Comparison of ENCODE assay signal across 9 cellular contexts in genomic region chr12:80702889-80703605, GRCh38. TPM values are rescaled to one million over a fixed set of nuclear protein-coding genes. Genes with fewer than 3 reads are reported as not detected.
A peak's percentile ranks its signal among the peaks of the same experiment; 100 is the strongest.
DNase-seq lines count a peak whose midpoint lies in the region; ATAC-seq and TF ChIP-seq lines count a peak whose summit lies in the region.
"Had no signal": no experiment of that assay in that cellular context is flagged by ENCODE, and none has a peak within 500 bp of the region (broad histone marks: within the 10 kb centered on the region; RNA-seq: fewer than 3 reads in every experiment).

No MANE protein-coding gene starts in this region.

- CTCF ChIA-PET in A673 (lab: Charles Lee) = no interaction called here

- TF ChIP-seq EP300 in ovary (IDR thresholded peaks at IDR 0.05) = no peak

- peaks cover 1% of the 10 kb centered on the region for H3K4me1 ChIP-seq in right cardiac atrium (ENCODE audit: control insufficient read depth, insufficient read depth, low read length)
- H3K4me1 ChIP-seq in ovary (ENCODE audit: insufficient read depth) = no peaks in the 10 kb centered on the region
- H3K4me1 ChIP-seq in A673 (ENCODE audit: insufficient read depth, low read length, poor library complexity, severe bottlenecking) = no peaks in the 10 kb centered on the region

- TF ChIP-seq CTCF in ovary (IDR thresholded peaks at IDR 0.05) = no peak
- no peak for TF ChIP-seq CTCF in A673 (conservative IDR thresholded peaks at IDR 0.05; ENCODE audit: low read depth, low read length)

- H3K27ac ChIP-seq in right cardiac atrium (ENCODE audit: low read length) (no peak overlapping the region), ovary (no peak overlapping the region), A673 (ENCODE audit: low read depth, low read length, poor library complexity, severe bottlenecking) (no peak overlapping the region)
- H3K27ac ChIP-seq: SK-N-MC had no signal

- peak; percentile 4 to 52 for DNase-seq in NCI-H526 (lab: John Stamatoyannopoulos, UW)
- no peak for DNase-seq in right cardiac atrium
- DNase-seq in Ammon's horn (ENCODE audit: low spot score) = no peak
- DNase-seq in ovary = no peak
- DNase-seq in NCI-H524 treated with DMSO at 0.1 percent for 48 hours (lab: John Stamatoyannopoulos, UW) = no peak
- no peak for DNase-seq in A673 (ENCODE audit: low spot score)

- no peak for TF ChIP-seq POLR2A in ovary (IDR thresholded peaks at IDR 0.05)

- no peaks in the 10 kb centered on the region for H3K27me3 ChIP-seq in right cardiac atrium (ENCODE audit: control insufficient read depth, insufficient read depth)
- no peaks in the 10 kb centered on the region for H3K27me3 ChIP-seq in ovary
- H3K27me3 ChIP-seq in A673 (replicated peaks; ENCODE audit: insufficient read depth, low read depth, low read length, poor library complexity) = no peaks in the 10 kb centered on the region

- H3K36me3 ChIP-seq in ovary = no peaks in the 10 kb centered on the region
- no peaks in the 10 kb centered on the region for H3K36me3 ChIP-seq in A673 (ENCODE audit: insufficient read depth, low read length, poor library complexity, severe bottlenecking)

- POLR2A ChIA-PET in A673 (lab: Charles Lee; ENCODE audit: low non-redundant PET) = no interaction called here

- H3K4me3 ChIP-seq in right cardiac atrium (ENCODE audit: low read length) = peak overlapping the region; percentile 18
- H3K4me3 ChIP-seq in ovary = no peak overlapping the region
- H3K4me3 ChIP-seq in A673 (ENCODE audit: low read depth, low read length, poor library complexity, severe bottlenecking) = no peak overlapping the region
- H3K4me3 ChIP-seq: SK-N-MC had no signal

- no TSS peak for BruUV-seq in A673 (replicated peaks; lab: Mats Ljungman, UMichigan)

- no peaks in the 10 kb centered on the region for H3K9me3 ChIP-seq in right cardiac atrium (ENCODE audit: control insufficient read depth, low read length)
- no peaks in the 10 kb centered on the region for H3K9me3 ChIP-seq in ovary
- no peaks in the 10 kb centered on the region for H3K9me3 ChIP-seq in A673 (ENCODE audit: low read depth, low read length, poor library complexity, severe bottlenecking)

- intact Hi-C loops in right cardiac atrium (cut with DNase I) = no loop called here
- intact Hi-C loops in ovary (cut with DNase I) = no loop called here
- intact Hi-C loops in A673 (cut with micrococcal nuclease; ENCODE audit: unreplicated experiment) = no loop called here

- WGBS in right cardiac atrium = 37% methylated on average over 10 of the region's 10 CpGs
- 62 to 73% (median 69%) methylated on average over 10 of the region's 10 CpGs for WGBS in ovary, 3 donors

- ATAC-seq in GM18868 (IDR thresholded peaks at IDR 0.05; ENCODE audit: unreplicated experiment) (peak; percentile 91), HG02870 (IDR thresholded peaks at IDR 0.05; ENCODE audit: unreplicated experiment) (peak; percentile 94), right cardiac atrium (peak in 1 of 2 donors; percentile 63)

RNA-seq across cellular contexts. Expression of gene MYF6, which starts 4.4 kb away (rescaled TPM):
- not detected for total RNA-seq in right cardiac atrium
- 0.11 TPM for polyA plus RNA-seq in right cardiac atrium
- not detected for total RNA-seq in ovary
- not detected for polyA plus RNA-seq in ovary
- total RNA-seq in A673 (2021) = not detected in 2 replicates

RNA-seq across cellular contexts. Expression of gene MYF5, which starts 13.7 kb away (rescaled TPM):
- not detected for total RNA-seq in right cardiac atrium
- polyA plus RNA-seq in right cardiac atrium = not detected
- not detected for total RNA-seq in ovary
- not detected for polyA plus RNA-seq in ovary
- not detected in 2 replicates for total RNA-seq in A673 (2021)

Comparison
In these comparisons a context has a peak if more than half of its experiments do, and no peak if none do; other contexts are left out.
1. DNase-seq: peak in NCI-H526 (2 of 2); none in right cardiac atrium (0 of 3), Ammon's horn (single experiment), ovary (0 of 5), NCI-H524 treated with DMSO at 0.1 percent for 48 hours (single experiment) and A673 (single experiment).